Comparison of ENCODE assay signal across 9 cellular contexts in genomic region chr22:25777870-25778269, GRCh38. TPM values are rescaled to one million over a fixed set of nuclear protein-coding genes. Genes with fewer than 3 reads are reported as not detected.
A peak's percentile ranks its signal among the peaks of the same experiment; 100 is the strongest.
DNase-seq lines count a peak whose midpoint lies in the region; ATAC-seq, FAIRE-seq and TF ChIP-seq lines count a peak whose summit lies in the region.
"Had no signal": no experiment of that assay in that cellular context is flagged by ENCODE, and none has a peak within 500 bp of the region (broad histone marks: within the 10 kb centered on the region; RNA-seq: fewer than 3 reads in every experiment).

No MANE protein-coding gene starts in this region.

- no peak overlapping the region for H3K27ac Mint-ChIP-seq in endothelial cell (ENCODE audit: unreplicated experiment)

- no peak overlapping the region for H2AFZ ChIP-seq in OCI-LY1 (ENCODE audit: low read length)

- DNase-seq in BJ (ENCODE audit: low read depth) = no peak
- DNase-seq in GM19239 (ENCODE audit: insufficient read length, low spot score) = no peak
- peak; percentile 17 for DNase-seq in endothelial cell (ENCODE audit: low spot score)
- DNase-seq in superior temporal gyrus (ENCODE audit: extremely low spot score) = peak; percentile 63
- no peak for DNase-seq in aorta

- TF ChIP-seq EP300 in gastroesophageal sphincter (IDR thresholded peaks at IDR 0.05) = no peak

- H3K27ac ChIP-seq in OCI-LY1 (ENCODE audit: low read depth, low read length, poor library complexity, severe bottlenecking) = no peak overlapping the region
- H3K27ac ChIP-seq in aorta (ENCODE audit: low read depth in 1 of 2, low read length in 2 of 2) = no peak overlapping the region
- no peak overlapping the region for H3K27ac ChIP-seq in gastroesophageal sphincter

- peaks cover 5% of the 10 kb centered on the region for H3K27me3 Mint-ChIP-seq in endothelial cell (ENCODE audit: unreplicated experiment)

- 41 to 43% methylated on average over 8 of the region's 8 CpGs for WGBS in aorta, 2 donors
- WGBS in gastroesophageal sphincter (ENCODE audit: low coverage in 1 of 2), 2 donors = 17 to 22% methylated on average over 1 to 7 of the region's 8 CpGs

- H3K4me3 ChIP-seq in BJ (ENCODE audit: low read depth, low read length) (no peak overlapping the region), OCI-LY1 (ENCODE audit: low read depth, low read length, poor library complexity, severe bottlenecking) (no peak overlapping the region), aorta (ENCODE audit: low read length in 2 of 2) (no peak overlapping the region), gastroesophageal sphincter (no peak overlapping the region)

- H3K36me3 ChIP-seq in BJ (ENCODE audit: control insufficient read depth, insufficient read depth, low read length) (no peaks in the 10 kb centered on the region), OCI-LY1 (ENCODE audit: insufficient read depth, low read length) (no peaks in the 10 kb centered on the region), aorta (ENCODE audit: control insufficient read depth in 1 of 2, insufficient read depth in 2 of 2, low read length in 1 of 2) (peaks cover 0 to 4% of the 10 kb centered on the region in 2 donors), gastroesophageal sphincter (no peaks in the 10 kb centered on the region)

- TF ChIP-seq CTCF in BJ (IDR thresholded peaks at IDR 0.05; ENCODE audit: insufficient read depth, low read depth, low read length) = peak; percentile 49
- TF ChIP-seq CTCF in OCI-LY1 (IDR thresholded peaks at IDR 0.05; ENCODE audit: low read length) = peak; percentile 29; the same call in 1 of the 2 replicates
- no peak for TF ChIP-seq CTCF in endothelial cell (IDR thresholded peaks at IDR 0.05; ENCODE audit: unreplicated experiment)
- TF ChIP-seq CTCF in gastroesophageal sphincter (IDR thresholded peaks at IDR 0.05) = peak in 1 of 4 experiments; percentile 6

- peak; percentile 84 for FAIRE-seq in GM19239 (lab: Jason Lieb, UNC)
- FAIRE-seq: frontal cortex had no signal

- H3K27me3 ChIP-seq in BJ (ENCODE audit: control insufficient read depth, insufficient read depth, low read length) (no peaks in the 10 kb centered on the region), OCI-LY1 (ENCODE audit: insufficient read depth, low read length) (0 out of 2 replicates have a peak, but pooled peaks cover 5% of the 10 kb centered on the region), aorta (ENCODE audit: control insufficient read depth in 1 of 2, insufficient read depth in 2 of 2, low read length in 1 of 2) (no peaks in the 10 kb centered on the region), gastroesophageal sphincter (peaks cover 36% of the 10 kb centered on the region)

- H4K20me1 ChIP-seq in OCI-LY1 (ENCODE audit: insufficient read depth, low read length) = no peaks in the 10 kb centered on the region

- no peak overlapping the region for H3K9ac ChIP-seq in OCI-LY1 (ENCODE audit: low read length)

- POLR2A ChIA-PET in BJ (lab: Charles Lee) = no interaction called here

- no peak for TF ChIP-seq POLR2A in gastroesophageal sphincter (IDR thresholded peaks at IDR 0.05)

- H3F3A ChIP-seq in OCI-LY1 (ENCODE audit: insufficient read depth, low read length) = no peaks in the 10 kb centered on the region

- H3K4me1 Mint-ChIP-seq in endothelial cell (ENCODE audit: unreplicated experiment) = no peaks in the 10 kb centered on the region

- no peaks in the 10 kb centered on the region for H3K9me3 Mint-ChIP-seq in endothelial cell (ENCODE audit: unreplicated experiment)

- H3K9me2 ChIP-seq in OCI-LY1 (ENCODE audit: low read depth, low read length) = no peaks in the 10 kb centered on the region

- H3K4me1 ChIP-seq in OCI-LY1 (ENCODE audit: insufficient read depth, low read length, severe bottlenecking) = no peaks in the 10 kb centered on the region
- no peaks in the 10 kb centered on the region for H3K4me1 ChIP-seq in aorta (ENCODE audit: control insufficient read depth in 1 of 2, insufficient read depth in 2 of 2, low read length in 2 of 2)
- H3K4me1 ChIP-seq in gastroesophageal sphincter = no peaks in the 10 kb centered on the region

- no peak overlapping the region for H3K4me3 Mint-ChIP-seq in endothelial cell (ENCODE audit: unreplicated experiment)

- ATAC-seq in HG02885 (IDR thresholded peaks at IDR 0.05; ENCODE audit: poor library complexity, unreplicated experiment) (no peak), aorta (ENCODE audit: low FRiP score) (no peak), gastroesophageal sphincter (no peak)

- no peak overlapping the region for H3K4me2 ChIP-seq in OCI-LY1 (ENCODE audit: low read length)

- H3K79me2 ChIP-seq in OCI-LY1 (ENCODE audit: insufficient read depth, low read length) = no peaks in the 10 kb centered on the region

- H3K36me3 Mint-ChIP-seq in endothelial cell (ENCODE audit: low read depth, unreplicated experiment) = no peaks in the 10 kb centered on the region

- no peaks in the 10 kb centered on the region for H3K9me3 ChIP-seq in OCI-LY1 (ENCODE audit: low read length)
- H3K9me3 ChIP-seq in aorta (ENCODE audit: control insufficient read depth, low read length) = no peaks in the 10 kb centered on the region
- no peaks in the 10 kb centered on the region for H3K9me3 ChIP-seq in gastroesophageal sphincter

- intact Hi-C loops in aorta (cut with DNase I) = no loop called here

- CTCF ChIA-PET in BJ (lab: Yijun Ruan, JAX) = interaction anchor here (1.0 to 8.6 kb wide), 9 partner anchors 10 to 576 kb away, joined by 3 to 87 read pairs (median 3); no protein-coding TSS in a partner anchor

RNA-seq across cellular contexts. Expression of gene MYO18B, which starts 35.9 kb away (rescaled TPM):
- polyA plus RNA-seq in BJ (2011; rRNA removed) (not detected in 2 replicates), aorta (10 to 100 TPM; 10.1 to 24.3 TPM)
- under 0.01 TPM in 1 of 2 replicates, not detected in the other for polyA minus RNA-seq in BJ (2011; rRNA and poly(A)+ RNA removed)
- total RNA-seq in endothelial cell (ENCODE audit: unreplicated experiment) (not detected), aorta (10 to 100 TPM; 19.9 to 31.6 TPM), gastroesophageal sphincter (1 to 10 TPM in 2 of 4 donors, under 1 TPM in 1, not detected in 1; 0.19 to 6.9 (median 1.4) TPM)
- total RNA-seq: frontal cortex had no signal

Comparison
In these comparisons a context has a peak if more than half of its experiments do, and no peak if none do; other contexts are left out.
1. DNase-seq: peak in endothelial cell (single experiment) and superior temporal gyrus (single experiment); none in BJ (single experiment), GM19239 (single experiment) and aorta (0 of 2).